ENCODE assay signal across 16 cellular contexts in the genomic region with DNA sequence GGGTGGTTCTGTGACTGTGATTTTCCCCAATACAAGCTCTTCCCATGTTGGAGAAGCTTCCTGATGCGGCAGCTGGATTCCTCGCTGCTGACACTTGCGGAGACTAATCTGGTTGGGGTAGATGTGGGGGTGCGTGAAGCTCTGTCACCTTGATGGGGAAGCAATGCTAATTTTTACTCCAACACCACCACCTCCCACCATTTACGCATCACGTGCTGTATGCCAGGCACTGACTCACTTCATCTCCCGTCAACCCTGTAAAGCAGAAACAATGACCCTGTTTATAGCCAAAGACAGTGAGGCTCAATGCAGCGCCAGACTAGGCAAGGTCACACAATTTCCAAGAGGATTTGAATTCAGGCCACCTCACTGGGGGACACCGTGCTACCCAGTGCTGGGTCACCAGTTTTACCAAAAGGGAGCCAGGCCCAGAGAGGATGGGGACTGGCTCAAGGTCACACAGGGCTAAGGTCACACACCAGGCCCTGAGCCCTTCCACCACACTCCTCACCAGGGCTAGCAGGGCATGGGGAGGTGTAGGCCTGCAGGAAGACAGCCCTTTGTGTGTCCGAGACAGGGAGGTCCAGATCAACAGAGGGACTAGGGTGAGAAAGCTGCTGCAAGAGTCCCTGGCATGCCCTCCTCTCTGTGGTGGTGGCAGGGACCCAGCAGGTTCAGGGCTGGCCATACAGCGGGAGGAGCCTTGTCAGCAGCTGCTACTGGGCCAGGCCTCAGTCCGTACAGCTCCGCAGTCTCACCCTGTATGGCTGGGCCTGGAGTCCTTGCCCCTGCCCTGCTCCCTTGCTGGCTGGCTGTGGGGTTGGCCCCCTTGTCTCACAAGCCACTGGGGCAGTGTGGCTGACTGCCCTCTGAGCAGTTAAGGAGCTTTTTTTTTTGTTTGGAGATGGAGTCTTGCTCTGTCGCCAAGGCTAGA.
"Had no signal": no experiment of that assay in that cellular context is flagged by ENCODE, and none has a peak within 500 bp of the region (broad histone marks: within the 10 kb centered on the region; RNA-seq: fewer than 3 reads in every experiment).

No MANE protein-coding gene starts in this region.

- FAIRE-seq: bronchial epithelial cell, colon, small intestine had no signal

- H3K4me3 ChIP-seq: right atrium auricular region had no signal

- H3K27me3 ChIP-seq: right atrium auricular region had no signal

- H3K9me3 ChIP-seq: right atrium auricular region had no signal

- DNase-seq: activated CD4-positive, alpha-beta memory T cell treated with anti-CD3 and anti-CD28 coated beads for 36 hours; activated CD4-positive, alpha-beta T cell treated with anti-CD3 and anti-CD28 coated beads for 1 hour; activated gamma-delta T cell treated with Interleukin-2 at 50 U/mL for 16 hours; activated naive CD8-positive, alpha-beta T cell treated with anti-CD3 and anti-CD28 coated beads for 36 hours; activated T-cell treated with anti-CD3 and anti-CD28 coated beads, Interleukin-2, amount 50 U/mL, for 48 hours; aorta; effector memory CD4-positive, alpha-beta T cell; immature natural killer cell; natural killer cell; SIG-M5; T-helper 9 cell had no signal

- H3K36me3 ChIP-seq: right atrium auricular region had no signal

- ATAC-seq: left colon, natural killer cell had no signal

- H3K27ac ChIP-seq: right atrium auricular region had no signal
